ENCODE assay signal across 1 cellular context in the genomic region with DNA sequence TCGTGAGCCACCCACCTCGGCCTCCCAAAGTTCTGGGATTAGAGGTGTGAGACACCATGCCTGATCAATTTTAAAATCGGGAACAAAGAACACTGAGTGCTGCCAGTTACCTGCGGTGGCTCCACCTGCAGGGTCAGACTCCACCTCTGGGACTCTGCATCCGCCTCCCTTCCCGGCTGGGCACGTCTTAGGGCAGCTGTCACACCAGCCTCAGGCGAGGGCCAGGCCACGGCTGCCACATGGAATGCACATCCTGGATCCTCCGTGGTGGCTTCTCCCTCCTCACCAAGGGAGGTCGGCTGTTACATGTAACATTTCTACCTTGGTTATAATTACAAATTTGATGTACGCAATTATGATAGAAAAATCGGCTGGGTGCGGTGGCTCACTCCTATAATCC.
TF ChIP-seq lines count a peak whose summit lies in the region.

No MANE protein-coding gene starts in this region.

TF ChIP-seq in WTC11, 78 proteins besides CTCF, POLR2A, EP300 and RAD21 (continued from another document):
- TF ChIP-seq, protein P1, sequence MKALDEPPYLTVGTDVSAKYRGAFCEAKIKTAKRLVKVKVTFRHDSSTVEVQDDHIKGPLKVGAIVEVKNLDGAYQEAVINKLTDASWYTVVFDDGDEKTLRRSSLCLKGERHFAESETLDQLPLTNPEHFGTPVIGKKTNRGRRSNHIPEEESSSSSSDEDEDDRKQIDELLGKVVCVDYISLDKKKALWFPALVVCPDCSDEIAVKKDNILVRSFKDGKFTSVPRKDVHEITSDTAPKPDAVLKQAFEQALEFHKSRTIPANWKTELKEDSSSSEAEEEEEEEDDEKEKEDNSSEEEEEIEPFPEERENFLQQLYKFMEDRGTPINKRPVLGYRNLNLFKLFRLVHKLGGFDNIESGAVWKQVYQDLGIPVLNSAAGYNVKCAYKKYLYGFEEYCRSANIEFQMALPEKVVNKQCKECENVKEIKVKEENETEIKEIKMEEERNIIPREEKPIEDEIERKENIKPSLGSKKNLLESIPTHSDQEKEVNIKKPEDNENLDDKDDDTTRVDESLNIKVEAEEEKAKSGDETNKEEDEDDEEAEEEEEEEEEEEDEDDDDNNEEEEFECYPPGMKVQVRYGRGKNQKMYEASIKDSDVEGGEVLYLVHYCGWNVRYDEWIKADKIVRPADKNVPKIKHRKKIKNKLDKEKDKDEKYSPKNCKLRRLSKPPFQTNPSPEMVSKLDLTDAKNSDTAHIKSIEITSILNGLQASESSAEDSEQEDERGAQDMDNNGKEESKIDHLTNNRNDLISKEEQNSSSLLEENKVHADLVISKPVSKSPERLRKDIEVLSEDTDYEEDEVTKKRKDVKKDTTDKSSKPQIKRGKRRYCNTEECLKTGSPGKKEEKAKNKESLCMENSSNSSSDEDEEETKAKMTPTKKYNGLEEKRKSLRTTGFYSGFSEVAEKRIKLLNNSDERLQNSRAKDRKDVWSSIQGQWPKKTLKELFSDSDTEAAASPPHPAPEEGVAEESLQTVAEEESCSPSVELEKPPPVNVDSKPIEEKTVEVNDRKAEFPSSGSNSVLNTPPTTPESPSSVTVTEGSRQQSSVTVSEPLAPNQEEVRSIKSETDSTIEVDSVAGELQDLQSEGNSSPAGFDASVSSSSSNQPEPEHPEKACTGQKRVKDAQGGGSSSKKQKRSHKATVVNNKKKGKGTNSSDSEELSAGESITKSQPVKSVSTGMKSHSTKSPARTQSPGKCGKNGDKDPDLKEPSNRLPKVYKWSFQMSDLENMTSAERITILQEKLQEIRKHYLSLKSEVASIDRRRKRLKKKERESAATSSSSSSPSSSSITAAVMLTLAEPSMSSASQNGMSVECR (CRISPR knock-in tag; IDR thresholded peaks at IDR 0.05; ENCODE audit: borderline replicate concordance): no peak
- TF ChIP-seq PRRX2 (CRISPR knock-in tag; IDR thresholded peaks at IDR 0.05) (no peak), ZNF263 (CRISPR knock-in tag; IDR thresholded peaks at IDR 0.05; ENCODE audit: low read depth) (no peak), ESRRA (CRISPR knock-in tag; IDR thresholded peaks at IDR 0.05; ENCODE audit: borderline replicate concordance) (no peak), ZNF671 (CRISPR knock-in tag; IDR thresholded peaks at IDR 0.05) (no peak), GTF2I (CRISPR knock-in tag; conservative IDR thresholded peaks at IDR 0.05) (no peak)
- TF ChIP-seq, protein P2, sequence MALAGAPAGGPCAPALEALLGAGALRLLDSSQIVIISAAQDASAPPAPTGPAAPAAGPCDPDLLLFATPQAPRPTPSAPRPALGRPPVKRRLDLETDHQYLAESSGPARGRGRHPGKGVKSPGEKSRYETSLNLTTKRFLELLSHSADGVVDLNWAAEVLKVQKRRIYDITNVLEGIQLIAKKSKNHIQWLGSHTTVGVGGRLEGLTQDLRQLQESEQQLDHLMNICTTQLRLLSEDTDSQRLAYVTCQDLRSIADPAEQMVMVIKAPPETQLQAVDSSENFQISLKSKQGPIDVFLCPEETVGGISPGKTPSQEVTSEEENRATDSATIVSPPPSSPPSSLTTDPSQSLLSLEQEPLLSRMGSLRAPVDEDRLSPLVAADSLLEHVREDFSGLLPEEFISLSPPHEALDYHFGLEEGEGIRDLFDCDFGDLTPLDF (CRISPR knock-in tag; IDR thresholded peaks at IDR 0.05): no peak
- TF ChIP-seq, protein P3, sequence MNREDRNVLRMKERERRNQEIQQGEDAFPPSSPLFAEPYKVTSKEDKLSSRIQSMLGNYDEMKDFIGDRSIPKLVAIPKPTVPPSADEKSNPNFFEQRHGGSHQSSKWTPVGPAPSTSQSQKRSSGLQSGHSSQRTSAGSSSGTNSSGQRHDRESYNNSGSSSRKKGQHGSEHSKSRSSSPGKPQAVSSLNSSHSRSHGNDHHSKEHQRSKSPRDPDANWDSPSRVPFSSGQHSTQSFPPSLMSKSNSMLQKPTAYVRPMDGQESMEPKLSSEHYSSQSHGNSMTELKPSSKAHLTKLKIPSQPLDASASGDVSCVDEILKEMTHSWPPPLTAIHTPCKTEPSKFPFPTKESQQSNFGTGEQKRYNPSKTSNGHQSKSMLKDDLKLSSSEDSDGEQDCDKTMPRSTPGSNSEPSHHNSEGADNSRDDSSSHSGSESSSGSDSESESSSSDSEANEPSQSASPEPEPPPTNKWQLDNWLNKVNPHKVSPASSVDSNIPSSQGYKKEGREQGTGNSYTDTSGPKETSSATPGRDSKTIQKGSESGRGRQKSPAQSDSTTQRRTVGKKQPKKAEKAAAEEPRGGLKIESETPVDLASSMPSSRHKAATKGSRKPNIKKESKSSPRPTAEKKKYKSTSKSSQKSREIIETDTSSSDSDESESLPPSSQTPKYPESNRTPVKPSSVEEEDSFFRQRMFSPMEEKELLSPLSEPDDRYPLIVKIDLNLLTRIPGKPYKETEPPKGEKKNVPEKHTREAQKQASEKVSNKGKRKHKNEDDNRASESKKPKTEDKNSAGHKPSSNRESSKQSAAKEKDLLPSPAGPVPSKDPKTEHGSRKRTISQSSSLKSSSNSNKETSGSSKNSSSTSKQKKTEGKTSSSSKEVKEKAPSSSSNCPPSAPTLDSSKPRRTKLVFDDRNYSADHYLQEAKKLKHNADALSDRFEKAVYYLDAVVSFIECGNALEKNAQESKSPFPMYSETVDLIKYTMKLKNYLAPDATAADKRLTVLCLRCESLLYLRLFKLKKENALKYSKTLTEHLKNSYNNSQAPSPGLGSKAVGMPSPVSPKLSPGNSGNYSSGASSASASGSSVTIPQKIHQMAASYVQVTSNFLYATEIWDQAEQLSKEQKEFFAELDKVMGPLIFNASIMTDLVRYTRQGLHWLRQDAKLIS (CRISPR knock-in tag; IDR thresholded peaks at IDR 0.05; ENCODE audit: borderline replicate concordance): no peak
- TF ChIP-seq, protein P4, sequence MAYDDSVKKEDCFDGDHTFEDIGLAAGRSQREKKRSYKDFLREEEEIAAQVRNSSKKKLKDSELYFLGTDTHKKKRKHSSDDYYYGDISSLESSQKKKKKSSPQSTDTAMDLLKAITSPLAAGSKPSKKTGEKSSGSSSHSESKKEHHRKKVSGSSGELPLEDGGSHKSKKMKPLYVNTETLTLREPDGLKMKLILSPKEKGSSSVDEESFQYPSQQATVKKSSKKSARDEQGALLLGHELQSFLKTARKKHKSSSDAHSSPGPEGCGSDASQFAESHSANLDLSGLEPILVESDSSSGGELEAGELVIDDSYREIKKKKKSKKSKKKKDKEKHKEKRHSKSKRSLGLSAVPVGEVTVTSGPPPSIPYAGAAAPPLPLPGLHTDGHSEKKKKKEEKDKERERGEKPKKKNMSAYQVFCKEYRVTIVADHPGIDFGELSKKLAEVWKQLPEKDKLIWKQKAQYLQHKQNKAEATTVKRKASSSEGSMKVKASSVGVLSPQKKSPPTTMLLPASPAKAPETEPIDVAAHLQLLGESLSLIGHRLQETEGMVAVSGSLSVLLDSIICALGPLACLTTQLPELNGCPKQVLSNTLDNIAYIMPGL (CRISPR knock-in tag; IDR thresholded peaks at IDR 0.05): no peak
- TF ChIP-seq, protein P5, sequence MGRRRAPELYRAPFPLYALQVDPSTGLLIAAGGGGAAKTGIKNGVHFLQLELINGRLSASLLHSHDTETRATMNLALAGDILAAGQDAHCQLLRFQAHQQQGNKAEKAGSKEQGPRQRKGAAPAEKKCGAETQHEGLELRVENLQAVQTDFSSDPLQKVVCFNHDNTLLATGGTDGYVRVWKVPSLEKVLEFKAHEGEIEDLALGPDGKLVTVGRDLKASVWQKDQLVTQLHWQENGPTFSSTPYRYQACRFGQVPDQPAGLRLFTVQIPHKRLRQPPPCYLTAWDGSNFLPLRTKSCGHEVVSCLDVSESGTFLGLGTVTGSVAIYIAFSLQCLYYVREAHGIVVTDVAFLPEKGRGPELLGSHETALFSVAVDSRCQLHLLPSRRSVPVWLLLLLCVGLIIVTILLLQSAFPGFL (CRISPR knock-in tag; IDR thresholded peaks at IDR 0.05; ENCODE audit: borderline replicate concordance): no peak
TF ChIP-seq in WTC11: peak in this region for 0.
